Comparison of ENCODE assay signal across 23 cellular contexts in the genomic region with DNA sequence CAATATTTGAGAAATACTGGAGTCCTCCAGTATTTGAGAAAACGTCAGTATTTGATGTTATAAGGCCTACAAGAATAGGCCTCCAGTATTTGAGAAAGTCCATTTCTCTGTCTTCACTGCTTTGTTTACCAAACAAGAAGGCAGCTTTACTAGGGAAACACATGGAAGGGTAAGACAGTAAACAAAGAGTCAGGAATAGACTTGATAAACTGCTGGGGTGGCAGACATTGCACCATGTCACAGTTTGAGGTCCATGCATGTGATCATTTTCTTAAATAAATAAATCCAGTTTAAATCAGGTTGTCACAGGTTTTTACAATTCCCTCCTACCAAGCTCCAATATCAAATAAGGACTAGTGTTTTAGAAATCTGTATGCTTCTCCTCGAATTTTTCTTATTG.
"Had no signal": no experiment of that assay in that cellular context is flagged by ENCODE, and none has a peak within 500 bp of the region (broad histone marks: within the 10 kb centered on the region; RNA-seq: fewer than 3 reads in every experiment).

No MANE protein-coding gene starts in this region.

- H3K9me3 ChIP-seq: esophagus squamous epithelium, gastroesophageal sphincter, left ventricle myocardium inferior, lower lobe of right lung, pancreas, prostate gland, right lobe of liver, tibial artery, upper lobe of left lung, uterus had no signal

- H3K27ac ChIP-seq: epithelial cell of prostate, esophagus squamous epithelium, gastroesophageal sphincter, left ventricle myocardium inferior, lower lobe of right lung, pancreas, prostate gland, right lobe of liver, tibial artery, upper lobe of left lung, uterus had no signal

- H3K36me3 ChIP-seq: esophagus squamous epithelium, gastroesophageal sphincter, left ventricle myocardium inferior, lower lobe of right lung, pancreas, prostate gland, right lobe of liver, tibial artery, upper lobe of left lung, uterus had no signal

- DNase-seq: effector memory CD4-positive, alpha-beta T cell; esophagus squamous epithelium; foreskin fibroblast; glutamatergic neuron; immature natural killer cell; left ventricle myocardium inferior; lower lobe of right lung; midbrain; occipital lobe; pancreas; retina; right lobe of liver; stimulated activated CD4-positive, alpha-beta T cell treated with anti-CD3 and anti-CD28 coated beads, Interleukin-4, amount 100 ng/mL, for 1 hour; tibial artery; upper lobe of left lung; uterus had no signal

- H3K27me3 Mint-ChIP-seq: memory B cell; natural killer cell treated with Interleukin-12 subunit alpha and Interleukin-12 subunit beta and Interleukin-15 and Interleukin-18, amount 100 ng/mL, for 72 hours; stimulated activated memory B cell treated with anti-CD40 and anti-IgM and Interleukin-4, amounts not matched to agents 10 μg/mL and 1 μg/mL and 100 μg/mL, for 72 hours; stimulated activated naive CD8-positive, alpha-beta T cell treated with anti-CD3 and anti-CD28 coated beads, Interleukin-15, Interleukin-2, amounts not matched to agents 100 ng/mL and 50 ng/mL, for 24 hours had no signal

- H3K4me3 Mint-ChIP-seq: immature natural killer cell; memory B cell; natural killer cell treated with Interleukin-12 subunit alpha and Interleukin-12 subunit beta and Interleukin-15 and Interleukin-18, amount 100 ng/mL, for 72 hours; stimulated activated memory B cell treated with anti-CD40 and anti-IgM and Interleukin-4, amounts not matched to agents 10 μg/mL and 1 μg/mL and 100 μg/mL, for 72 hours; stimulated activated naive CD8-positive, alpha-beta T cell treated with anti-CD3 and anti-CD28 coated beads, Interleukin-15, Interleukin-2, amounts not matched to agents 100 ng/mL and 50 ng/mL, for 24 hours had no signal

- H3K27ac Mint-ChIP-seq: immature natural killer cell; memory B cell; natural killer cell treated with Interleukin-12 subunit alpha and Interleukin-12 subunit beta and Interleukin-15 and Interleukin-18, amount 100 ng/mL, for 72 hours; stimulated activated memory B cell treated with anti-CD40 and anti-IgM and Interleukin-4, amounts not matched to agents 10 μg/mL and 1 μg/mL and 100 μg/mL, for 72 hours; stimulated activated naive CD8-positive, alpha-beta T cell treated with anti-CD3 and anti-CD28 coated beads, Interleukin-15, Interleukin-2, amounts not matched to agents 100 ng/mL and 50 ng/mL, for 24 hours had no signal

- ATAC-seq: gastroesophageal sphincter; lower lobe of right lung; natural killer cell treated with Interleukin-12 subunit alpha and Interleukin-12 subunit beta and Interleukin-15 and Interleukin-18, amount 100 ng/mL, for 72 hours; pancreas; stimulated activated memory B cell treated with anti-CD40 and anti-IgM and Interleukin-4, amounts not matched to agents 10 μg/mL and 1 μg/mL and 100 μg/mL, for 72 hours had no signal

- H3K4me1 Mint-ChIP-seq: immature natural killer cell; memory B cell; stimulated activated memory B cell treated with anti-CD40 and anti-IgM and Interleukin-4, amounts not matched to agents 10 μg/mL and 1 μg/mL and 100 μg/mL, for 72 hours had no signal

- H3K4me3 ChIP-seq: esophagus squamous epithelium, gastroesophageal sphincter, left ventricle myocardium inferior, lower lobe of right lung, pancreas, prostate gland, right lobe of liver, tibial artery, upper lobe of left lung, uterus had no signal

- H3K27me3 ChIP-seq: esophagus squamous epithelium, gastroesophageal sphincter, pancreas, right lobe of liver, tibial artery, upper lobe of left lung, uterus had no signal

- H3K4me1 ChIP-seq: esophagus squamous epithelium, gastroesophageal sphincter, left ventricle myocardium inferior, lower lobe of right lung, prostate gland, right lobe of liver, tibial artery, upper lobe of left lung, uterus had no signal

- H3K36me3 Mint-ChIP-seq: immature natural killer cell; memory B cell; natural killer cell treated with Interleukin-12 subunit alpha and Interleukin-12 subunit beta and Interleukin-15 and Interleukin-18, amount 100 ng/mL, for 72 hours; stimulated activated memory B cell treated with anti-CD40 and anti-IgM and Interleukin-4, amounts not matched to agents 10 μg/mL and 1 μg/mL and 100 μg/mL, for 72 hours had no signal
